Comparison of ENCODE assay signal across 8 cellular contexts in genomic region chr1:247007511-247008405, GRCh38. TPM values are rescaled to one million over a fixed set of nuclear protein-coding genes. Genes with fewer than 3 reads are reported as not detected.
DNase-seq lines count a peak whose midpoint lies in the region; FAIRE-seq and TF ChIP-seq lines count a peak whose summit lies in the region.

ZNF695 (minus strand) TSS chr1:247008057; CDS start chr1:247007908, 149 bp downstream.

- H3K9me3 ChIP-seq in GM23248 (ENCODE audit: low read depth) (no peaks in the 10 kb centered on the region), SJSA1 (replicated peaks) (peaks cover 11% of the 10 kb centered on the region; the same call in 1 of the 2 replicates), left ventricle myocardium inferior (replicated peaks) (peaks cover 42% of the 10 kb centered on the region)

- intact Hi-C loops in left ventricle myocardium inferior (cut with micrococcal nuclease) = no loop called here

- no peak for FAIRE-seq in urothelium cell line (lab: Jason Lieb, UNC)

- H3K27me3 ChIP-seq in GM23248 (replicated peaks; ENCODE audit: insufficient read depth) = no peaks in the 10 kb centered on the region
- no peaks in the 10 kb centered on the region for H3K27me3 ChIP-seq in SJSA1 (replicated peaks)
- peaks cover 21% of the 10 kb centered on the region for H3K27me3 ChIP-seq in left ventricle myocardium inferior (ENCODE audit: low read depth)

- no peak for TF ChIP-seq CTCF in left ventricle myocardium inferior (IDR thresholded peaks at IDR 0.05; ENCODE audit: borderline replicate concordance)

- H3K36me3 ChIP-seq in GM23248 (ENCODE audit: low read depth) (no peaks in the 10 kb centered on the region), SJSA1 (no peaks in the 10 kb centered on the region), left ventricle myocardium inferior (no peaks in the 10 kb centered on the region)

- peak within 1 kb of the TSS; percentile 84 for H3K9ac ChIP-seq in GM23248

- no peaks in the 10 kb centered on the region for H3K9me2 ChIP-seq in GM23248 (ENCODE audit: insufficient read depth)

- H4K20me1 ChIP-seq in GM23248 (ENCODE audit: insufficient read depth) = no peaks in the 10 kb centered on the region

- H3K79me2 ChIP-seq in GM23248 (ENCODE audit: insufficient read depth) = peaks cover 7% of the 10 kb centered on the region; the same call in 1 of the 2 replicates

- H3K27ac ChIP-seq in GM23248 (peak within 1 kb of the TSS; percentile 46), SJSA1 (peak within 1 kb of the TSS; percentile 35), left ventricle myocardium inferior (replicated peaks) (no peak within 1 kb of the TSS)

- DNase-seq in G401 (ENCODE audit: low spot score) (peak; percentile 93), GM23248 (peak; percentile 95), LHCN-M2 (ENCODE audit: low read depth) (peak; percentile 95), SJSA1 (ENCODE audit: low read depth in 1 of 2, low spot score in 2 of 2) (peak; percentile 88 to 92), amniotic stem cell (lab: John Stamatoyannopoulos, UW) (peak; percentile 83), left ventricle myocardium inferior (peak; percentile 86), pons (ENCODE audit: low spot score) (peak; percentile 68), urothelium cell line (ENCODE audit: low spot score) (peak; percentile 95)

- H3F3A ChIP-seq in GM23248 (ENCODE audit: insufficient read depth) = no peaks in the 10 kb centered on the region

- in situ Hi-C loops in G401 (cut with HindIII; ENCODE audit: low sequenced_read_pairs) = no loop called here
- in situ Hi-C loops in GM23248 (cut with MboI) = no loop called here

- H2AFZ ChIP-seq in GM23248 = peak within 1 kb of the TSS; percentile 96

- H3K4me1 ChIP-seq in GM23248 (ENCODE audit: insufficient read depth) (no peaks in the 10 kb centered on the region), SJSA1 (replicated peaks) (peaks cover 5% of the 10 kb centered on the region; the same call in 1 of the 2 replicates), left ventricle myocardium inferior (peaks cover 9% of the 10 kb centered on the region)

- H3K4me3 ChIP-seq in GM23248 = peak within 1 kb of the TSS; percentile 95
- H3K4me3 ChIP-seq in SJSA1 = peak within 1 kb of the TSS; percentile 73
- H3K4me3 ChIP-seq in left ventricle myocardium inferior = peak within 1 kb of the TSS; percentile 81

- WGBS in GM23248 (ENCODE audit: low coverage in 1 of 2, low lambda C conversion rate in 2 of 2, missing lambda C conversion rate in 2 of 2), 2 experiments = 1 to 3% methylated on average over 51 to 58 of the region's 58 CpGs

- peak within 1 kb of the TSS; percentile 83 for H3K4me2 ChIP-seq in GM23248 (ENCODE audit: unreplicated experiment)

RNA-seq across cellular contexts. Expression of gene ZNF695, which starts in this region (rescaled TPM):
- 15.6 and 38.0 TPM in 2 replicates for total RNA-seq in G401 (2014; rRNA removed; shearing (Covaris generic))
- total RNA-seq in GM23248 (2014; rRNA removed; shearing (Covaris generic)) = 0.51 and 1.2 TPM in 2 replicates
- 1.1 and 2.0 TPM in 2 replicates for polyA plus RNA-seq in GM23248 (2016; fragmentation: Nextera tagmentation; extraction: Ambion mirVana)
- total RNA-seq in LHCN-M2 (2014; rRNA removed) (4.1 and 5.8 TPM in 2 replicates), left ventricle myocardium inferior (not detected)
- 5.6 TPM for polyA plus RNA-seq in LHCN-M2 (2012)
- 3.0 and 10.4 TPM in 2 replicates for total RNA-seq in SJSA1 (2014; rRNA removed; shearing (Covaris generic))

Comparison
In these comparisons a context has a peak if more than half of its experiments do, and no peak if none do; other contexts are left out.
1. Peak in DNase-seq and H3K4me3 ChIP-seq in left ventricle myocardium inferior; RNA of the gene not detected or under 1 TPM.